In genomic region chr19:46391296-46392251, GRCh38 we compare ENCODE assay signal across 1 cellular context.
TF ChIP-seq lines count a peak whose summit lies in the region.

No MANE protein-coding gene starts in this region.

TF ChIP-seq in H1, 55 proteins besides CTCF, POLR2A, EP300 and RAD21:
- no peak for TF ChIP-seq CHD1 (IDR thresholded peaks at IDR 0.05; ENCODE audit: low read depth, low read length)
- TF ChIP-seq SP1 (IDR thresholded peaks at IDR 0.05; ENCODE audit: low read depth, low read length), result no peak
- TF ChIP-seq BRCA1 (IDR thresholded peaks at IDR 0.05; ENCODE audit: low read depth, low read length), result no peak
- no peak for TF ChIP-seq KDM1A (IDR thresholded peaks at IDR 0.05; ENCODE audit: borderline replicate concordance, low read length)
- TF ChIP-seq ZNF274 (IDR thresholded peaks at IDR 0.05; ENCODE audit: borderline replicate concordance, extremely low read depth, low read length), result no peak
- no peak for TF ChIP-seq FOSL1 (IDR thresholded peaks at IDR 0.05; ENCODE audit: insufficient read depth, low read depth, low read length)
- no peak for TF ChIP-seq CHD2 (IDR thresholded peaks at IDR 0.05; ENCODE audit: low read length)
- TF ChIP-seq CBX5 (IDR thresholded peaks at IDR 0.05; ENCODE audit: low read depth, low read length), result no peak
- no peak for TF ChIP-seq ATF2 (IDR thresholded peaks at IDR 0.05; ENCODE audit: low read length)
- no peak for TF ChIP-seq NRF1 (IDR thresholded peaks at IDR 0.05; ENCODE audit: low read depth, low read length)
- TF ChIP-seq JUN (IDR thresholded peaks at IDR 0.05; ENCODE audit: low read depth, low read length), result no peak
- TF ChIP-seq RFX5 (IDR thresholded peaks at IDR 0.05; ENCODE audit: borderline replicate concordance, low read depth, low read length), result no peak
- no peak for TF ChIP-seq TCF12 (IDR thresholded peaks at IDR 0.05; ENCODE audit: low read depth, low read length)
- no peak for TF ChIP-seq HDAC6 (IDR thresholded peaks at IDR 0.05; ENCODE audit: low read depth, low read length)
- TF ChIP-seq SUZ12 (IDR thresholded peaks at IDR 0.05; ENCODE audit: low read length), result no peak
- no peak for TF ChIP-seq NANOG (IDR thresholded peaks at IDR 0.05; ENCODE audit: insufficient read depth, low read depth, low read length, poor library complexity, severe bottlenecking)
- no peak for TF ChIP-seq CEBPB (IDR thresholded peaks at IDR 0.05; ENCODE audit: low read depth, low read length)
